ENCODE assay signal across 9 cellular contexts in genomic region chr9:18473551-18474279, GRCh38. TPM values are rescaled to one million over a fixed set of nuclear protein-coding genes. Genes with fewer than 3 reads are reported as not detected.
A peak's percentile ranks its signal among the peaks of the same experiment; 100 is the strongest.
DNase-seq lines count a peak whose midpoint lies in the region; TF ChIP-seq lines count a peak whose summit lies in the region.
"Had no signal": no experiment of that assay in that cellular context is flagged by ENCODE, and none has a peak within 500 bp of the region (broad histone marks: within the 10 kb centered on the region; RNA-seq: fewer than 3 reads in every experiment).

Gene ADAMTSL1, plus strand, starts transcription at chr9:18474153. Its CDS starts 80 bp downstream, at chr9:18474233.

- DNase-seq in NCI-H128 (lab: John Stamatoyannopoulos, UW; ENCODE audit: unreplicated experiment) (peak; percentile 75), colonic mucosa (peak; percentile 36), kidney glomerular epithelial cell (lab: John Stamatoyannopoulos, UW) (peak; percentile 25), testis (peak; percentile 32), SIG-M5 (lab: John Stamatoyannopoulos, UW) (no peak), HK-2 (ENCODE audit: unreplicated experiment) (no peak), KBM-7 (no peak), NCI-H2029 (lab: John Stamatoyannopoulos, UW) (no peak)

- H3K27ac ChIP-seq in colonic mucosa: no peak within 1 kb of the TSS
- H3K27ac ChIP-seq in testis: peak within 1 kb of the TSS in 1 of 2 donors; percentile 51
- H3K27ac ChIP-seq: KMS-11 had no signal

- H3K27me3 ChIP-seq in colonic mucosa (no peaks in the 10 kb centered on the region), testis (no peaks in the 10 kb centered on the region)

- WGBS in testis, 2 donors: 7 to 10% methylated on average over 14 of the region's 14 CpGs

- H3K4me1 ChIP-seq in colonic mucosa (no peaks in the 10 kb centered on the region), testis (peaks cover 21% of the 10 kb centered on the region)

- in situ Hi-C loops in KBM-7 (cut with MboI; ENCODE audit: low pct_unique_long_range_greater_than_20kb, low sequenced_read_pairs): no loop called here

- no peak for TF ChIP-seq POLR2A in testis (IDR thresholded peaks at IDR 0.05)

- H3K9me3 ChIP-seq in colonic mucosa (no peaks in the 10 kb centered on the region), testis (no peaks in the 10 kb centered on the region)

- peak within 1 kb of the TSS in 1 of 2 donors; percentile 27 for H3K9ac ChIP-seq in colonic mucosa (ENCODE audit: low read depth in 2 of 2, low read length in 2 of 2)
- H3K9ac ChIP-seq: KMS-11 had no signal

- H3K4me3 ChIP-seq in colonic mucosa (peak within 1 kb of the TSS; percentile 11), testis (peak within 1 kb of the TSS; percentile 27 to 38)

- intact Hi-C loops in colonic mucosa (cut with DNase I) (no loop called here), testis (cut with DNase I; ENCODE audit: low total_unique reads) (no loop called here)

- no peak for TF ChIP-seq CTCF in colonic mucosa (IDR thresholded peaks at IDR 0.05)
- TF ChIP-seq CTCF in testis (IDR thresholded peaks at IDR 0.05): no peak

- H3K36me3 ChIP-seq in colonic mucosa (no peaks in the 10 kb centered on the region), testis (ENCODE audit: low read depth, missing control alignments) (no peaks in the 10 kb centered on the region)

RNA-seq across cellular contexts. Expression of gene ADAMTSL1, which starts in this region (rescaled TPM):
- total RNA-seq in colonic mucosa (10 to 100 TPM; 10.2 to 14.7 TPM), testis (10 to 100 TPM in 1 of 2 donors, 1 to 10 TPM in 1; 6.7 to 12.3 TPM)
- 4.7 TPM for polyA plus RNA-seq in testis (ENCODE audit: insufficient read depth, low read depth, low replicate concordance)

Comparison
In these comparisons a context has a peak if more than half of its experiments do, and no peak if none do; other contexts are left out.
1. DNase-seq: peak in NCI-H128 (single experiment), colonic mucosa (single experiment), kidney glomerular epithelial cell (single experiment) and testis (single experiment); none in SIG-M5 (single experiment), HK-2 (single experiment), KBM-7 (single experiment) and NCI-H2029 (single experiment).